8 cellular contexts compared by ENCODE assay signal in the genomic region with DNA sequence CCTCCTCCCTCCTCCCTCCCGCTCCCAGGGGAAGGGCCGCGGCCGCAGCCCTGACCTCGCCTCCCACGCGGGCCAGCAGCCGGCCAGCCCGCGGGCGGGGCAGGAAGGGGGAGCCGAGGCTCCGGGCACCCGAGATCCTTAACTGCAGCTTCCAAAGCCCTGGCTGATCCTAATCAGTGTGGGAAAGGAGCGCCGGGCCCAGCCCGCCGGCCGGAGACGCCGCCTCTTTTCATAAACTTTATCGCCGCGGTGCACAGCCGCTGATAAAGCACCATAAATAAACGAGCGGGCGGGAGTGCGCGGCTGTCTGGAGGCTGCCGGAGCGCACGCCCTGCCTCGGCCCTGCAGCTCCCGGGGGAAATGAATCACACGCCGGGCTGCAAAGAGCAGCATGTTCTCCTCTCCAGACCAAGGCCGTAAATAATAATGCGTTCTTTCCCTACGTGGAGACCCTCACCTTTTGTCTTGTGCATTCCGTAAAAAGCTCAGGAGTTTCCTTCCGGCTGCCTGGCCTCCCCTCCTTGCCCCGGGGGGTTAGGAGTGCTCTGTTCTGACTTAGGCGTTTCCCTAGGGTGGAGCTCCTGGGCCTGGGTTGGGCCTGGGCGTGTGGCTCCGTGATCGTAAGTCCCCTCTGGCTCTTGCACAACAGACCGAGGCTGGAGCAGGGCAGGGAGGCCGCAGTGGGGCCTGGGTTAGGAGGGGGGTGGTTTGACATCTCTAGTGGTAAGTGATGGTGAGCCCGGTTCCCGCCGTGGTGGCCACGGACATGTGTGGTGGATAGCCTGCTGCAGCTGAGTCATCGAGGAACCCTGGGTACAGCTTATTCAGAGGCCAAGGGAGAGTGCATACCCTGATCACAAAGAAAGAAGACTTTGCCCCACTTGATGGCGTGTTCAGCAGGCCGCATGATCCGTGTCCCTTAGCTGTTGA.
A peak's percentile ranks its signal among the peaks of the same experiment; 100 is the strongest.
DNase-seq lines count a peak whose midpoint lies in the region; ATAC-seq and TF ChIP-seq lines count a peak whose summit lies in the region.

No MANE protein-coding gene starts in this region.

- peak; percentile 77 for ATAC-seq in GM18868 (IDR thresholded peaks at IDR 0.05; ENCODE audit: unreplicated experiment)
- peak; percentile 64 for ATAC-seq in HG03095 (IDR thresholded peaks at IDR 0.05; ENCODE audit: unreplicated experiment)
- ATAC-seq in aorta (ENCODE audit: low FRiP score), result peak; percentile 94

- intact Hi-C loops in aorta (cut with DNase I), result loop anchor here (2.0 to 10.0 kb wide), 5 partner anchors 131 to 311 kb away; partner anchors contain the start of gene HES1 (in 1 of the 2)

- H3K27ac ChIP-seq in aorta (ENCODE audit: low read depth in 1 of 2, low read length in 2 of 2), result peak overlapping the region in 1 of 2 donors; percentile 69

- no peaks in the 10 kb centered on the region for H3K9me3 ChIP-seq in aorta (ENCODE audit: control insufficient read depth, low read length)

- H3K4me3 ChIP-seq in AG10803 (ENCODE audit: low read length), result peak overlapping the region; percentile 50
- peak overlapping the region in 1 of 2 donors; percentile 14 for H3K4me3 ChIP-seq in aorta (ENCODE audit: low read length in 2 of 2)

- H3K27ac Mint-ChIP-seq in glutamatergic neuron (ENCODE audit: unreplicated experiment), result peak overlapping the region; percentile 89

- no peaks in the 10 kb centered on the region for H3K27me3 ChIP-seq in aorta (ENCODE audit: control insufficient read depth in 1 of 2, insufficient read depth in 2 of 2, low read length in 1 of 2)

- H3K4me1 Mint-ChIP-seq in glutamatergic neuron (ENCODE audit: low read depth, unreplicated experiment), result peaks cover 24% of the 10 kb centered on the region

- no peak for TF ChIP-seq CTCF in AG10803 (conservative IDR thresholded peaks at IDR 0.05; ENCODE audit: low read length)
- TF ChIP-seq CTCF in glutamatergic neuron (IDR thresholded peaks at IDR 0.05; ENCODE audit: partially characterized antibody, unreplicated experiment), result no peak

- DNase-seq in AG10803 (ENCODE audit: low read depth), result peak; percentile 95
- DNase-seq in NCI-H748 (lab: John Stamatoyannopoulos, UW; ENCODE audit: unreplicated experiment), result peak; percentile 73
- peak; percentile 18 for DNase-seq in activated naive CD4-positive, alpha-beta T cell treated with anti-CD3 and anti-CD28 coated beads, Interleukin-2, amount 50 U/mL, for 16 hours
- DNase-seq in glutamatergic neuron, result peak; percentile 71
- peak; percentile 73 for DNase-seq in non-pigmented ciliary epithelial cell (ENCODE audit: low read depth)
- DNase-seq in aorta, result peak; percentile 95 to 96

- WGBS in aorta, 2 donors, result 5 to 7% methylated on average over 53 to 57 of the region's 57 CpGs

- H3K36me3 Mint-ChIP-seq in glutamatergic neuron (ENCODE audit: unreplicated experiment), result no peaks in the 10 kb centered on the region

- peak overlapping the region; percentile 86 for H3K4me3 Mint-ChIP-seq in glutamatergic neuron (ENCODE audit: unreplicated experiment)

- peaks cover 4% of the 10 kb centered on the region for H3K27me3 Mint-ChIP-seq in glutamatergic neuron (ENCODE audit: unreplicated experiment)

- peaks cover 2% of the 10 kb centered on the region for H3K9me3 Mint-ChIP-seq in glutamatergic neuron (ENCODE audit: unreplicated experiment)

- no peaks in the 10 kb centered on the region for H3K36me3 ChIP-seq in aorta (ENCODE audit: control insufficient read depth in 1 of 2, insufficient read depth in 2 of 2, low read length in 1 of 2)

- peaks cover 0 to 1% of the 10 kb centered on the region in 2 donors for H3K4me1 ChIP-seq in aorta (ENCODE audit: control insufficient read depth in 1 of 2, insufficient read depth in 2 of 2, low read length in 2 of 2)

Comparison
In these comparisons a context has a peak if more than half of its experiments do, and no peak if none do; other contexts are left out.
1. DNase-seq: peak in every context shown above with its lines; median percentile 96 in aorta; 95 in AG10803; 73 in NCI-H748; 73 in non-pigmented ciliary epithelial cell; 71 in glutamatergic neuron; 18 in activated naive CD4-positive, alpha-beta T cell treated with anti-CD3 and anti-CD28 coated beads, Interleukin-2, amount 50 U/mL, for 16 hours.